8 cellular contexts compared by ENCODE assay signal in genomic region chr6:116008470-116009229, GRCh38. TPM values are rescaled to one million over a fixed set of nuclear protein-coding genes. Genes with fewer than 3 reads are reported as not detected.
DNase-seq lines count a peak whose midpoint lies in the region; ATAC-seq and TF ChIP-seq lines count a peak whose summit lies in the region.

No MANE protein-coding gene starts in this region.

- no peaks in the 10 kb centered on the region for H3K27me3 ChIP-seq in right atrium auricular region

- H3K4me1 Mint-ChIP-seq in activated CD8-positive, alpha-beta memory T cell treated with anti-CD3 and anti-CD28 coated beads, Interleukin-2, amount 10 ng/mL, durations not matched to agents 7 days and 5 days = peaks cover 11% of the 10 kb centered on the region
- peaks cover 27% of the 10 kb centered on the region for H3K4me1 Mint-ChIP-seq in progenitor cell of endocrine pancreas (ENCODE audit: low read depth)

- TF ChIP-seq CTCF in right atrium auricular region (IDR thresholded peaks at IDR 0.05) = no peak
- TF ChIP-seq CTCF in progenitor cell of endocrine pancreas (IDR thresholded peaks at IDR 0.05; ENCODE audit: unreplicated experiment) = no peak

- in situ Hi-C loops in SK-MEL-5 (cut with HindIII; ENCODE audit: low pct_unique_long_range_greater_than_20kb, low sequenced_read_pairs) = no loop called here

- no peaks in the 10 kb centered on the region for H3K9me3 ChIP-seq in right atrium auricular region

- H3K27ac Mint-ChIP-seq in activated CD8-positive, alpha-beta memory T cell treated with anti-CD3 and anti-CD28 coated beads, Interleukin-2, amount 10 ng/mL, durations not matched to agents 7 days and 5 days = no peak overlapping the region
- no peak overlapping the region for H3K27ac Mint-ChIP-seq in progenitor cell of endocrine pancreas

- ATAC-seq in GM19324 (IDR thresholded peaks at IDR 0.05; ENCODE audit: low FRiP score, unreplicated experiment) (peak; percentile 74), HG03045 (IDR thresholded peaks at IDR 0.05; ENCODE audit: unreplicated experiment) (peak; percentile 54)
- ATAC-seq in activated CD8-positive, alpha-beta memory T cell treated with anti-CD3 and anti-CD28 coated beads, Interleukin-2, amount 10 ng/mL, durations not matched to agents 7 days and 5 days = no peak

- peaks cover 0 to 29% of the 10 kb centered on the region in 2 donors for H3K4me1 ChIP-seq in right atrium auricular region

- no peaks in the 10 kb centered on the region for H3K36me3 ChIP-seq in right atrium auricular region

- peaks cover 32% of the 10 kb centered on the region for H3K27me3 Mint-ChIP-seq in activated CD8-positive, alpha-beta memory T cell treated with anti-CD3 and anti-CD28 coated beads, Interleukin-2, amount 10 ng/mL, durations not matched to agents 7 days and 5 days
- H3K27me3 Mint-ChIP-seq in progenitor cell of endocrine pancreas = no peaks in the 10 kb centered on the region

- H3K4me3 ChIP-seq in right atrium auricular region = peak overlapping the region in 1 of 2 donors; percentile 14

- DNase-seq in SK-MEL-5 (ENCODE audit: low read depth, low spot score) (peak; percentile 63), right atrium auricular region (ENCODE audit: low spot score) (no peak), DMS 273 (lab: John Stamatoyannopoulos, UW; ENCODE audit: unreplicated experiment) (no peak), progenitor cell of endocrine pancreas (ENCODE audit: low spot score, unreplicated experiment) (no peak), NCI-H1092 treated with DMSO at 0.1 percent for 48 hours (lab: John Stamatoyannopoulos, UW) (no peak)
- DNase-seq in activated CD8-positive, alpha-beta memory T cell treated with anti-CD3 and anti-CD28 coated beads, Interleukin-2, amount 10 ng/mL, durations not matched to agents 7 days and 5 days = no peak

- H3K27ac ChIP-seq in right atrium auricular region = peak overlapping the region; percentile 77 to 85

- no peaks in the 10 kb centered on the region for H3K9me3 Mint-ChIP-seq in activated CD8-positive, alpha-beta memory T cell treated with anti-CD3 and anti-CD28 coated beads, Interleukin-2, amount 10 ng/mL, durations not matched to agents 7 days and 5 days (ENCODE audit: low read depth)
- no peaks in the 10 kb centered on the region for H3K9me3 Mint-ChIP-seq in progenitor cell of endocrine pancreas (ENCODE audit: low read depth)

- no peak overlapping the region for H3K4me3 Mint-ChIP-seq in activated CD8-positive, alpha-beta memory T cell treated with anti-CD3 and anti-CD28 coated beads, Interleukin-2, amount 10 ng/mL, durations not matched to agents 7 days and 5 days
- H3K4me3 Mint-ChIP-seq in progenitor cell of endocrine pancreas (ENCODE audit: low read depth) = no peak overlapping the region

- CTCF ChIA-PET in activated CD8-positive, alpha-beta memory T cell treated with anti-CD3 and anti-CD28 coated beads, Interleukin-2, amount 10 ng/mL, durations not matched to agents 7 days and 5 days (lab: Charles Lee) = interaction anchor here (1.3 to 1.4 kb wide), 3 partner anchors 87 to 92 kb away, joined by 3 to 6 read pairs (median 4); partner anchors contain the start of gene NT5DC1

- H3K36me3 Mint-ChIP-seq in activated CD8-positive, alpha-beta memory T cell treated with anti-CD3 and anti-CD28 coated beads, Interleukin-2, amount 10 ng/mL, durations not matched to agents 7 days and 5 days = no peaks in the 10 kb centered on the region
- H3K36me3 Mint-ChIP-seq in progenitor cell of endocrine pancreas (ENCODE audit: insufficient read depth) = no peaks in the 10 kb centered on the region

RNA-seq across cellular contexts. Expression of gene FRK, which starts 52.0 kb away (rescaled TPM):
- total RNA-seq in SK-MEL-5 (2014; rRNA removed; shearing (Covaris generic)) = 1.8 and 1.9 TPM in 2 replicates
- polyA plus RNA-seq in SK-MEL-5 (2015; cell fraction: cytosol; rRNA removed) = 1.1 and 1.4 TPM in 2 replicates
- polyA plus RNA-seq in SK-MEL-5 (2015; cell fraction: nucleus; rRNA removed) = 1.3 and 1.5 TPM in 2 replicates
- 1 to 10 TPM; 2.7 to 6.3 TPM for total RNA-seq in right atrium auricular region
- under 1 TPM; 0.09 to 0.12 TPM for total RNA-seq in activated CD8-positive, alpha-beta memory T cell treated with anti-CD3 and anti-CD28 coated beads, Interleukin-2, amount 10 ng/mL, durations not matched to agents 7 days and 5 days
- 8.6 and 8.8 TPM in 2 replicates for total RNA-seq in progenitor cell of endocrine pancreas
